ENCODE assay signal across 1 cellular context in genomic region chr17:37787055-37787720, GRCh38.
TF ChIP-seq lines count a peak whose summit lies in the region.

No MANE protein-coding gene starts in this region.

TF ChIP-seq in HepG2, 621 proteins besides CTCF, POLR2A, EP300 and RAD21 (continued from another document and continues in another):
- TF ChIP-seq TERF1 (CRISPR knock-in tag; IDR thresholded peaks at IDR 0.05) (no peak), CC2D1A (CRISPR knock-in tag; IDR thresholded peaks at IDR 0.05) (no peak), ZNF512 (CRISPR knock-in tag; IDR thresholded peaks at IDR 0.05) (no peak), SMARCE1 (IDR thresholded peaks at IDR 0.05; ENCODE audit: borderline replicate concordance) (no peak), PRDM4 (CRISPR knock-in tag; IDR thresholded peaks at IDR 0.05; ENCODE audit: borderline replicate concordance) (no peak), ARHGAP35 (CRISPR knock-in tag; IDR thresholded peaks at IDR 0.05; ENCODE audit: borderline replicate concordance) (no peak), ATRX (CRISPR knock-in tag; IDR thresholded peaks at IDR 0.05; ENCODE audit: borderline replicate concordance) (no peak), MED1 (CRISPR knock-in tag; IDR thresholded peaks at IDR 0.05) (peak; percentile 41; the same call in 1 of the 2 replicates), NCOA5 (CRISPR knock-in tag; IDR thresholded peaks at IDR 0.05) (no peak), TRIM22 (IDR thresholded peaks at IDR 0.05) (no peak), POLR2G (IDR thresholded peaks at IDR 0.05; ENCODE audit: low read depth, low read length) (no peak), ZNF75D (CRISPR knock-in tag; IDR thresholded peaks at IDR 0.05; ENCODE audit: borderline replicate concordance) (no peak), ZNF678 (CRISPR knock-in tag; IDR thresholded peaks at IDR 0.05) (no peak), NR0B2 (CRISPR knock-in tag; IDR thresholded peaks at IDR 0.05) (no peak), IRF2 (CRISPR knock-in tag; IDR thresholded peaks at IDR 0.05) (no peak), DMTF1 (CRISPR knock-in tag; IDR thresholded peaks at IDR 0.05) (no peak), IRX3 (CRISPR knock-in tag; IDR thresholded peaks at IDR 0.05; ENCODE audit: borderline replicate concordance, low read depth) (no peak), ZNF784 (CRISPR knock-in tag; IDR thresholded peaks at IDR 0.05; ENCODE audit: borderline replicate concordance) (no peak), HNF4A (CRISPR knock-in tag; IDR thresholded peaks at IDR 0.05) (peak; percentile 27), RBM22 (optimal IDR thresholded peaks at IDR 0.05; ENCODE audit: low read length) (no peak), U2AF2 (IDR thresholded peaks at IDR 0.05; ENCODE audit: low read depth, low read length) (no peak), TBL1XR1 (IDR thresholded peaks at IDR 0.05; ENCODE audit: borderline replicate concordance, low read length, partially characterized antibody) (no peak), RNF2 (conservative IDR thresholded peaks at IDR 0.05; ENCODE audit: low read depth) (no peak), NR2C2 (CRISPR knock-in tag; IDR thresholded peaks at IDR 0.05; ENCODE audit: borderline replicate concordance) (no peak), ZNF20 (CRISPR knock-in tag; IDR thresholded peaks at IDR 0.05) (no peak), GABPB1 (CRISPR knock-in tag; IDR thresholded peaks at IDR 0.05) (0 out of 2 replicates have a peak, but pooled peaks have one; percentile 15), ZNF556 (CRISPR knock-in tag; IDR thresholded peaks at IDR 0.05; ENCODE audit: borderline replicate concordance) (no peak), TEAD3 (CRISPR knock-in tag; optimal IDR thresholded peaks at IDR 0.05; ENCODE audit: borderline replicate concordance) (peak; percentile 91), ZNF451 (CRISPR knock-in tag; IDR thresholded peaks at IDR 0.05) (no peak), ZNF598 (CRISPR knock-in tag; IDR thresholded peaks at IDR 0.05; ENCODE audit: borderline replicate concordance) (no peak), ZMYM2 (CRISPR knock-in tag; IDR thresholded peaks at IDR 0.05) (no peak), U2AF1 (optimal IDR thresholded peaks at IDR 0.05; ENCODE audit: low read depth, low read length) (no peak), KMT2B (CRISPR knock-in tag; IDR thresholded peaks at IDR 0.05) (no peak), ZBTB38 (CRISPR knock-in tag; IDR thresholded peaks at IDR 0.05) (no peak), CSRNP1 (CRISPR knock-in tag; IDR thresholded peaks at IDR 0.05) (no peak), EED (CRISPR knock-in tag; IDR thresholded peaks at IDR 0.05) (no peak), ZNF597 (CRISPR knock-in tag; IDR thresholded peaks at IDR 0.05) (no peak), SOX13 (IDR thresholded peaks at IDR 0.05) (no peak), SOX13 (CRISPR knock-in tag; conservative IDR thresholded peaks at IDR 0.05 in 1 of 2, IDR thresholded peaks at IDR 0.05 in 1 of 2) (peak in 1 of 2 experiments; percentile 36; a peak in 1 of 4 replicates), STAG1 (CRISPR knock-in tag; IDR thresholded peaks at IDR 0.05) (no peak), ZNF792 (CRISPR knock-in tag; IDR thresholded peaks at IDR 0.05) (no peak), SMAD9 (CRISPR knock-in tag; IDR thresholded peaks at IDR 0.05) (no peak), PHF21A (CRISPR knock-in tag; IDR thresholded peaks at IDR 0.05) (peak; percentile 56), TOPORS (CRISPR knock-in tag; IDR thresholded peaks at IDR 0.05) (no peak), ATF7-NPFF (CRISPR knock-in tag; IDR thresholded peaks at IDR 0.05; ENCODE audit: low read depth) (no peak), KLF11 (CRISPR knock-in tag; IDR thresholded peaks at IDR 0.05) (no peak), XBP1 (CRISPR knock-in tag; IDR thresholded peaks at IDR 0.05) (no peak), TMF1 (CRISPR knock-in tag; IDR thresholded peaks at IDR 0.05; ENCODE audit: low read depth) (no peak), REXO4 (CRISPR knock-in tag; IDR thresholded peaks at IDR 0.05; ENCODE audit: borderline replicate concordance) (no peak), ATF6 (CRISPR knock-in tag; conservative IDR thresholded peaks at IDR 0.05) (no peak), ZNF430 (CRISPR knock-in tag; IDR thresholded peaks at IDR 0.05) (no peak), FOXK1 (CRISPR knock-in tag; IDR thresholded peaks at IDR 0.05; ENCODE audit: borderline replicate concordance, low read depth) (no peak), RBAK (CRISPR knock-in tag; IDR thresholded peaks at IDR 0.05) (no peak), ZKSCAN5 (CRISPR knock-in tag; IDR thresholded peaks at IDR 0.05) (no peak), IRF9 (CRISPR knock-in tag; IDR thresholded peaks at IDR 0.05; ENCODE audit: borderline replicate concordance) (0 out of 2 replicates have a peak, but pooled peaks have one; percentile 33)
